Comparison of ENCODE assay signal across 14 cellular contexts in genomic region chr22:33854724-33855123, GRCh38.
A peak's percentile ranks its signal among the peaks of the same experiment; 100 is the strongest.
DNase-seq lines count a peak whose midpoint lies in the region; ATAC-seq and TF ChIP-seq lines count a peak whose summit lies in the region.
"Had no signal": no experiment of that assay in that cellular context is flagged by ENCODE, and none has a peak within 500 bp of the region (broad histone marks: within the 10 kb centered on the region; RNA-seq: fewer than 3 reads in every experiment).

No MANE protein-coding gene starts in this region.

- H3K36me3 ChIP-seq in BLaER1 treated with 17β-estradiol and CSF1 and Interleukin-3, amounts not matched to agents 10 nM and 100 nM: peaks cover 0 to 50% (median 0%) of the 10 kb centered on the region in 11 experiments; a peak in 4 of 22 replicates
- H3K36me3 ChIP-seq: neutrophil, Peyer's patch, tibial artery had no signal

- H3K27me3 Mint-ChIP-seq in central memory CD8-positive, alpha-beta T cell: no peaks in the 10 kb centered on the region
- no peaks in the 10 kb centered on the region for H3K27me3 Mint-ChIP-seq in osteocyte (ENCODE audit: unreplicated experiment)

- no peak for ATAC-seq in central memory CD8-positive, alpha-beta T cell (replicated peaks; ENCODE audit: extremely low read depth, poor library complexity, severe bottlenecking)

- H4K20me1 ChIP-seq in BLaER1 treated with 17β-estradiol and CSF1 and Interleukin-3, amounts not matched to agents 10 nM and 100 nM: peaks cover 0 to 60% (median 27%) of the 10 kb centered on the region in 11 experiments; a peak in 11 of 22 replicates

- H3K27me3 ChIP-seq in BLaER1 treated with 17β-estradiol and CSF1 and Interleukin-3, amounts not matched to agents 10 nM and 100 nM: no peaks in the 10 kb centered on the region
- H3K27me3 ChIP-seq: neutrophil, Peyer's patch, tibial artery had no signal

- H3K4me2 ChIP-seq in BLaER1 treated with 17β-estradiol and CSF1 and Interleukin-3, amounts not matched to agents 10 nM and 100 nM: peak overlapping the region; percentile 64 to 96 (median 80); a peak in 13 of 22 replicates

- DNase-seq in NCI-H526 treated with DMSO at 0.1 percent for 48 hours (lab: John Stamatoyannopoulos, UW) (peak; percentile 9), osteocyte (ENCODE audit: extremely low spot score, unreplicated experiment) (no peak), HK-2 (ENCODE audit: unreplicated experiment) (no peak), NCI-H2107 (lab: John Stamatoyannopoulos, UW) (no peak), SIG-M5 treated with dmso at 0.1 percent for 504 hours (lab: John Stamatoyannopoulos, UW; ENCODE audit: unreplicated experiment) (no peak)
- DNase-seq in central memory CD8-positive, alpha-beta T cell (ENCODE audit: low spot score in 2 of 2): no peak
- no peak for DNase-seq in NK-92 treated with Interleukin-12 subunit alpha and Interleukin-12 subunit beta, amount 100 ng/mL, for 24 hours (lab: John Stamatoyannopoulos, UW)
- DNase-seq: activated CD4-positive, alpha-beta T cell treated with anti-CD3 and anti-CD28 coated beads, Interleukin-2, amount 50 U/mL, for 1 hour; NCI-H1048; Peyer's patch; stimulated activated naive CD4-positive, alpha-beta T cell; tibial artery had no signal

- no peak overlapping the region for H3K27ac Mint-ChIP-seq in central memory CD8-positive, alpha-beta T cell (ENCODE audit: low read depth)
- H3K27ac Mint-ChIP-seq in osteocyte (ENCODE audit: unreplicated experiment): peak overlapping the region; percentile 98

- TF ChIP-seq CTCF in osteocyte (IDR thresholded peaks at IDR 0.05): no peak

- H3K9ac ChIP-seq in BLaER1 treated with 17β-estradiol and CSF1 and Interleukin-3, amounts not matched to agents 10 nM and 100 nM: no peak overlapping the region

- H3K36me3 Mint-ChIP-seq in central memory CD8-positive, alpha-beta T cell (ENCODE audit: insufficient read depth): no peaks in the 10 kb centered on the region
- no peaks in the 10 kb centered on the region for H3K36me3 Mint-ChIP-seq in osteocyte (ENCODE audit: unreplicated experiment)

- H3K4me3 Mint-ChIP-seq in central memory CD8-positive, alpha-beta T cell: peak overlapping the region; percentile 81
- H3K4me3 Mint-ChIP-seq in osteocyte (ENCODE audit: unreplicated experiment): peak overlapping the region; percentile 84

- no peaks in the 10 kb centered on the region for H3K9me3 Mint-ChIP-seq in central memory CD8-positive, alpha-beta T cell
- no peaks in the 10 kb centered on the region for H3K9me3 Mint-ChIP-seq in osteocyte (ENCODE audit: unreplicated experiment)

- peak overlapping the region in 7 of 11 experiments; percentile 54 to 63 (median 60); a peak in 9 of 22 replicates for H3K27ac ChIP-seq in BLaER1 treated with 17β-estradiol and CSF1 and Interleukin-3, amounts not matched to agents 10 nM and 100 nM
- H3K27ac ChIP-seq: neutrophil had no signal

- H3K4me1 Mint-ChIP-seq in central memory CD8-positive, alpha-beta T cell: peaks cover 13% of the 10 kb centered on the region
- peaks cover 35% of the 10 kb centered on the region for H3K4me1 Mint-ChIP-seq in osteocyte (ENCODE audit: unreplicated experiment)

- H3K4me1 ChIP-seq in BLaER1 treated with 17β-estradiol and CSF1 and Interleukin-3, amounts not matched to agents 10 nM and 100 nM: peaks cover 32 to 48% (median 39%) of the 10 kb centered on the region in 10 experiments

- peaks cover 0 to 15% (median 5%) of the 10 kb centered on the region in 11 experiments; a peak in 8 of 22 replicates for H3K9me3 ChIP-seq in BLaER1 treated with 17β-estradiol and CSF1 and Interleukin-3, amounts not matched to agents 10 nM and 100 nM (replicated peaks in 1 of 11)
- H3K9me3 ChIP-seq: neutrophil, Peyer's patch, tibial artery had no signal

- H3K4me3 ChIP-seq in BLaER1 treated with 17β-estradiol and CSF1 and Interleukin-3, amounts not matched to agents 10 nM and 100 nM: no peak overlapping the region
